In the genomic region with DNA sequence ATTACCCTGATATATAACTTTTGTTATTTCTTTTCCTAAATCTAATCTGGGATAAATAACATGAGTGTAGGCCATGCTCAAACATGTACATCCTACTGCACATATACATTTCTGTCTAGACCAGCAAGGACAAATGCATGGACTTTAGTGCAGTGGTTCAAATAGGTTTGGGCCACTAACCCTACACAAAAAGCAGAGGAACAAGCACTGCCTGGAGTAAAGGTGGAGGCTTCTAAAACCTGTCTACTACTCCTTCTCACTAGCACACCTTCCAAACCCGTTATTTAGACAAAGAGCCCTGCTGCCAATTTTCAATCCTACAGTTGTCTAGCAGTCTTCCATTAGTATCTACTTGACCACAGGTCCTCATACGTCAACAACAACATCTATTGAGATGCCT, we compare ENCODE assay signal across 13 cellular contexts. TPM values are rescaled to one million over a fixed set of nuclear protein-coding genes. Genes with fewer than 3 reads are reported as not detected.
DNase-seq lines count a peak whose midpoint lies in the region; ATAC-seq, FAIRE-seq and TF ChIP-seq lines count a peak whose summit lies in the region.
"Had no signal": no experiment of that assay in that cellular context is flagged by ENCODE, and none has a peak within 500 bp of the region (broad histone marks: within the 10 kb centered on the region; RNA-seq: fewer than 3 reads in every experiment).

No MANE protein-coding gene starts in this region.

- RAD21 ChIA-PET in GM12878 (lab: Charles Lee; ENCODE audit: unreplicated experiment): interaction anchor here (0.9 to 2.2 kb wide), 9 partner anchors 13 to 1067 kb away, joined by 3 to 10 read pairs (median 4); a partner anchor contains a TSS

- no peak for TF ChIP-seq POLR2A in GM12878 (IDR thresholded peaks at IDR 0.05; ENCODE audit: low read depth, low read length)

- TF ChIP-seq RAD21 in GM12878 (IDR thresholded peaks at IDR 0.05; ENCODE audit: insufficient read depth, low read depth, low read length): no peak

- H3K36me3 ChIP-seq in GM12878 (ENCODE audit: control insufficient read depth in 2 of 2, insufficient read depth in 2 of 2, low read length in 1 of 2) (no peaks in the 10 kb centered on the region; a peak in 1 of 4 replicates), skeletal muscle satellite cell (ENCODE audit: insufficient read depth, low read length) (no peaks in the 10 kb centered on the region), H7 (replicated peaks; ENCODE audit: control insufficient read depth, insufficient read depth, low read length) (no peaks in the 10 kb centered on the region)

- H3K27me3 ChIP-seq in GM12878 (replicated peaks in 1 of 2; ENCODE audit: control insufficient read depth in 2 of 2, insufficient read depth in 2 of 2, low read length in 1 of 2) (no peaks in the 10 kb centered on the region), skeletal muscle satellite cell (ENCODE audit: control insufficient read depth, insufficient read depth, low read length) (no peaks in the 10 kb centered on the region), H7 (ENCODE audit: control insufficient read depth, insufficient read depth, low read length) (no peaks in the 10 kb centered on the region)

- CTCF ChIA-PET in GM12878 (lab: Yijun Ruan, JAX): interaction anchor here (0.7 to 2.5 kb wide), 5 partner anchors 9 to 972 kb away, joined by 3 to 10 read pairs (median 4); no protein-coding TSS in a partner anchor

- no peak for FAIRE-seq in GM12878 (lab: Jason Lieb, UNC)
- FAIRE-seq: small intestine had no signal

- H4K20me1 ChIP-seq in GM12878 (ENCODE audit: control insufficient read depth, insufficient read depth): no peaks in the 10 kb centered on the region

- H2AFZ ChIP-seq in GM12878 (ENCODE audit: control insufficient read depth, low read depth, low read length): peak overlapping the region; percentile 43; the same call in 1 of the 2 replicates

- 66% methylated on average over 2 of the region's 2 CpGs for WGBS in GM12878 (ENCODE audit: insufficient coverage, insufficient replicate concordance, low lambda C conversion rate, missing lambda C conversion rate)

- DNase-seq in GM12878 (ENCODE audit: low read depth, low spot score) (no peak), NCI-H1092 treated with DMSO at 0.1 percent for 48 hours (lab: John Stamatoyannopoulos, UW) (no peak), retina (no peak), H7 (no peak)
- DNase-seq in activated CD4-positive, alpha-beta T cell treated with anti-CD3 and anti-CD28 coated beads, Interleukin-2, amount 50 U/mL, for 4 hours: no peak
- DNase-seq: DMS79, Karpas-422, midbrain, NCI-H510A had no signal

- ATAC-seq in GM19463 (IDR thresholded peaks at IDR 0.05; ENCODE audit: unreplicated experiment) (peak; percentile 4), HG02981 (IDR thresholded peaks at IDR 0.05; ENCODE audit: unreplicated experiment) (peak; percentile 6), GM12878 (peak; percentile 19)

- POLR2A ChIA-PET in GM12878 (lab: Charles Lee): interaction anchor here (0.8 to 1.5 kb wide), 4 partner anchors 8 to 28 kb away, joined by 4 to 6 read pairs (median 4); no protein-coding TSS in a partner anchor

- intact Hi-C loops in GM12878 (cut with micrococcal nuclease; ENCODE audit: unreplicated experiment): loop anchor here (2.0 kb wide), 1 partner anchor 34 kb away; no protein-coding TSS in a partner anchor

- no peak for TF ChIP-seq CTCF in GM12878 (IDR thresholded peaks at IDR 0.05 in 2 of 3, conservative IDR thresholded peaks at IDR 0.05 in 1 of 3; ENCODE audit: control insufficient read depth in 2 of 3, extremely low read depth in 1 of 3, insufficient read depth in 1 of 3, low read depth in 3 of 3, low read length in 3 of 3)

- H3K9me3 ChIP-seq in GM12878 (replicated peaks; ENCODE audit: control insufficient read depth, insufficient read depth, low read length) (no peaks in the 10 kb centered on the region), skeletal muscle satellite cell (replicated peaks; ENCODE audit: low read length) (no peaks in the 10 kb centered on the region)

- H3K79me2 ChIP-seq in GM12878 (ENCODE audit: control insufficient read depth, insufficient read depth, low read length): no peaks in the 10 kb centered on the region

- H3K9ac ChIP-seq in GM12878 (ENCODE audit: control insufficient read depth, insufficient read depth, low read length): no peak overlapping the region
- H3K9ac ChIP-seq in skeletal muscle satellite cell (ENCODE audit: low read depth, low read length): no peak overlapping the region

- in situ Hi-C loops in GM12878 (cut with MboI): no loop called here

- no TSS peak for BruUV-seq in GM12878 (replicated peaks; lab: Mats Ljungman, UMichigan)

- peak overlapping the region; percentile 40; the same call in 1 of the 2 replicates for H3K4me3 ChIP-seq in GM12878
- peak overlapping the region; percentile 11 for H3K4me3 ChIP-seq in skeletal muscle satellite cell (ENCODE audit: low read length)
- H3K4me3 ChIP-seq in H7 (ENCODE audit: insufficient read depth, low read depth, low read length): no peak overlapping the region

- no peak for TF ChIP-seq EP300 in GM12878 (IDR thresholded peaks at IDR 0.05; ENCODE audit: borderline replicate concordance in 1 of 2, control insufficient read depth in 1 of 2, low read depth in 2 of 2, low read length in 2 of 2)

- SMC1A ChIA-PET in GM12878 (lab: Charles Lee; ENCODE audit: uncharacterized antibody, unreplicated experiment): interaction anchor here (1.0 to 2.9 kb wide), 14 partner anchors 9 to 487 kb away, joined by 3 to 18 read pairs (median 4); no protein-coding TSS in a partner anchor

- H3K27ac ChIP-seq in GM12878 (ENCODE audit: control insufficient read depth, insufficient read depth): peak overlapping the region; percentile 47

- H3K4me1 ChIP-seq in GM12878 (ENCODE audit: control insufficient read depth, insufficient read depth, low read length): peaks cover 8% of the 10 kb centered on the region
- peaks cover 8% of the 10 kb centered on the region for H3K4me1 ChIP-seq in skeletal muscle satellite cell (ENCODE audit: control insufficient read depth, insufficient read depth, low read length)

- H3K4me2 ChIP-seq in GM12878 (ENCODE audit: control insufficient read depth, insufficient read depth) (peak overlapping the region; percentile 17), skeletal muscle satellite cell (ENCODE audit: low read length) (peak overlapping the region; percentile 20)

TF ChIP-seq in GM12878, 131 proteins besides CTCF, POLR2A, EP300 and RAD21 (continues in another document):
- TF ChIP-seq TCF12 (IDR thresholded peaks at IDR 0.05; ENCODE audit: low read depth, low read length) (no peak), NRF1 (conservative IDR thresholded peaks at IDR 0.05; ENCODE audit: low read depth, low read length) (no peak), SIN3A (IDR thresholded peaks at IDR 0.05; ENCODE audit: low read depth, low read length) (no peak), TAF1 (IDR thresholded peaks at IDR 0.05; ENCODE audit: borderline replicate concordance, low read depth, low read length) (no peak)
- TF ChIP-seq, protein P1, sequence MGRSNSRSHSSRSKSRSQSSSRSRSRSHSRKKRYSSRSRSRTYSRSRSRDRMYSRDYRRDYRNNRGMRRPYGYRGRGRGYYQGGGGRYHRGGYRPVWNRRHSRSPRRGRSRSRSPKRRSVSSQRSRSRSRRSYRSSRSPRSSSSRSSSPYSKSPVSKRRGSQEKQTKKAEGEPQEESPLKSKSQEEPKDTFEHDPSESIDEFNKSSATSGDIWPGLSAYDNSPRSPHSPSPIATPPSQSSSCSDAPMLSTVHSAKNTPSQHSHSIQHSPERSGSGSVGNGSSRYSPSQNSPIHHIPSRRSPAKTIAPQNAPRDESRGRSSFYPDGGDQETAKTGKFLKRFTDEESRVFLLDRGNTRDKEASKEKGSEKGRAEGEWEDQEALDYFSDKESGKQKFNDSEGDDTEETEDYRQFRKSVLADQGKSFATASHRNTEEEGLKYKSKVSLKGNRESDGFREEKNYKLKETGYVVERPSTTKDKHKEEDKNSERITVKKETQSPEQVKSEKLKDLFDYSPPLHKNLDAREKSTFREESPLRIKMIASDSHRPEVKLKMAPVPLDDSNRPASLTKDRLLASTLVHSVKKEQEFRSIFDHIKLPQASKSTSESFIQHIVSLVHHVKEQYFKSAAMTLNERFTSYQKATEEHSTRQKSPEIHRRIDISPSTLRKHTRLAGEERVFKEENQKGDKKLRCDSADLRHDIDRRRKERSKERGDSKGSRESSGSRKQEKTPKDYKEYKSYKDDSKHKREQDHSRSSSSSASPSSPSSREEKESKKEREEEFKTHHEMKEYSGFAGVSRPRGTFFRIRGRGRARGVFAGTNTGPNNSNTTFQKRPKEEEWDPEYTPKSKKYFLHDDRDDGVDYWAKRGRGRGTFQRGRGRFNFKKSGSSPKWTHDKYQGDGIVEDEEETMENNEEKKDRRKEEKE (IDR thresholded peaks at IDR 0.05): no peak

RNA-seq across cellular contexts. Expression of a gene that starts 34.8 kb away (rescaled TPM):
- total RNA-seq in GM12878 (2013; cell fraction: nucleolus; rRNA removed): 114 and 121 TPM in 2 replicates
- total RNA-seq in GM12878 (2014; rRNA removed) (51.5 and 55.0 TPM in 2 replicates), GM12878 (2014; rRNA removed; fragmentation: Illumina TruSeq; extraction: Trizol) (53.3 and 55.9 TPM in 2 replicates), GM12878 (2021) (38.6 and 44.1 TPM in 2 replicates)
- 22.5 TPM for polyA plus RNA-seq in GM12878 (2011; ENCODE audit: low read depth)
- polyA plus RNA-seq in GM12878 (2011; rRNA removed) (42.5 and 45.1 TPM in 2 replicates), GM12878 (2014; fragmentation: Illumina TruSeq; extraction: Trizol) (59.6 and 71.2 TPM in 2 replicates), GM12878 (2014; fragmentation: Nextera tagmentation; extraction: Ambion mirVana) (10 to 100 TPM; 30.5 to 46.3 TPM), GM12878 (2014; rRNA removed) (36.6 and 47.0 TPM in 2 replicates), GM12878 (2016; fragmentation: Nextera tagmentation; extraction: Ambion mirVana) (10 to 100 TPM; 78.5 to 80.1 TPM)
- 16.5 and 17.1 TPM in 2 replicates for polyA plus RNA-seq in GM12878 (2011; cell fraction: cytosol; rRNA removed)
- polyA plus RNA-seq in GM12878 (2011; cell fraction: nucleus; rRNA removed): 30.0 and 35.1 TPM in 2 replicates
- polyA plus RNA-seq in GM12878 (2012): 25.6 and 32.4 TPM in 2 replicates
- polyA minus RNA-seq in GM12878 (2011; rRNA and poly(A)+ RNA removed): 30.1 and 33.0 TPM in 2 replicates
- 8.0 and 9.6 TPM in 2 replicates for polyA minus RNA-seq in GM12878 (2011; cell fraction: cytosol; rRNA and poly(A)+ RNA removed)
- 53.1 and 79.7 TPM in 2 replicates for polyA minus RNA-seq in GM12878 (2011; cell fraction: nucleus; rRNA and poly(A)+ RNA removed)
- 47.7 and 49.8 TPM in 2 replicates for total RNA-seq in skeletal muscle satellite cell (2012; rRNA removed)
- total RNA-seq in H7 (2014; rRNA removed; shearing (Covaris generic)): 25.8 and 28.4 TPM in 2 replicates
